ENCODE assay signal across 3 cellular contexts in the genomic region with DNA sequence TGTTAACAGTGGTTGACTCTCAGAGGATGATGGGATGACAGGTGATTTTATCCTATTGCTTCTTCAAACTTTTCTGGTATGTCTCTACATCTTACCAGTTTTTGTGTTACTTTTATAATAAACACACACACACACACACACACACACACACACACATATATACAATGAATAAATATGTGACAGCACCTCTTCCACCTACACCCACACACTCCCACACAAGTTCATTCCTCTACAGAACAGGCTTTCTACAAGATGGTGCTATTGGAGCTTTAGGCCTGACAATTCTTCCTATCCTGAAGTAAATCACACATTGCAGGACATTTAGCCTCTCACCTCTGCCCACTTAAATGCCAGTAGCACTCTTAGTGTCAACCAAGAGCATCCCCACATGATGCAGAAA.
"Had no signal": no experiment of that assay in that cellular context is flagged by ENCODE, and none has a peak within 500 bp of the region (broad histone marks: within the 10 kb centered on the region; RNA-seq: fewer than 3 reads in every experiment).

No MANE protein-coding gene starts in this region.

- DNase-seq: GDM1, GF-D8 had no signal

- H3K4me3 ChIP-seq: GM12878 had no signal
